ENCODE assay signal across 9 cellular contexts in genomic region chr1:27137544-27138075, GRCh38. TPM values are rescaled to one million over a fixed set of nuclear protein-coding genes. Genes with fewer than 3 reads are reported as not detected.
DNase-seq lines count a peak whose midpoint lies in the region; ATAC-seq, FAIRE-seq and TF ChIP-seq lines count a peak whose summit lies in the region.
"Had no signal": no experiment of that assay in that cellular context is flagged by ENCODE, and none has a peak within 500 bp of the region (broad histone marks: within the 10 kb centered on the region; RNA-seq: fewer than 3 reads in every experiment).

No MANE protein-coding gene starts in this region.

- TF ChIP-seq CTCF in A673 (conservative IDR thresholded peaks at IDR 0.05; ENCODE audit: low read depth, low read length): no peak

- no peaks in the 10 kb centered on the region for H3K4me1 ChIP-seq in A673 (ENCODE audit: insufficient read depth, low read length, poor library complexity, severe bottlenecking)

- intact Hi-C loops in left colon (cut with DNase I, micrococcal nuclease) (no loop called here), A673 (cut with micrococcal nuclease; ENCODE audit: unreplicated experiment) (no loop called here)

- no peak overlapping the region for H3K4me3 ChIP-seq in A673 (ENCODE audit: low read depth, low read length, poor library complexity, severe bottlenecking)

- no peaks in the 10 kb centered on the region for H3K27me3 Mint-ChIP-seq in activated naive CD8-positive, alpha-beta T cell treated with anti-CD3 and anti-CD28 coated beads, Interleukin-2, amount 10 ng/mL, durations not matched to agents 7 days and 5 days

- no peak for FAIRE-seq in urothelium cell line (lab: Jason Lieb, UNC)

- peak; percentile 18 for ATAC-seq in activated naive CD8-positive, alpha-beta T cell treated with anti-CD3 and anti-CD28 coated beads, Interleukin-2, amount 10 ng/mL, durations not matched to agents 7 days and 5 days (ENCODE audit: low read depth)
- ATAC-seq in left colon: peak; percentile 57
- peak; percentile 38 for ATAC-seq in stimulated activated naive CD8-positive, alpha-beta T cell treated with anti-CD3 and anti-CD28 coated beads, Interleukin-15, Interleukin-2, amounts not matched to agents 100 U/mL and 50 U/mL, for 24 hours

- H3K27ac ChIP-seq in A673 (ENCODE audit: low read depth, low read length, poor library complexity, severe bottlenecking): no peak overlapping the region

- DNase-seq in NK-92 treated with Interleukin-12 subunit alpha and Interleukin-12 subunit beta, amount 100 ng/mL, for 24 hours (lab: John Stamatoyannopoulos, UW): peak; percentile 78
- DNase-seq in NK-92 (lab: John Stamatoyannopoulos, UW; ENCODE audit: unreplicated experiment): no peak
- no peak for DNase-seq in activated naive CD8-positive, alpha-beta T cell treated with anti-CD3 and anti-CD28 coated beads, Interleukin-2, amount 10 ng/mL, durations not matched to agents 7 days and 5 days
- DNase-seq in left colon: peak; percentile 61 to 67
- no peak for DNase-seq in stimulated activated naive CD8-positive, alpha-beta T cell treated with anti-CD3 and anti-CD28 coated beads, Interleukin-15, Interleukin-2, amounts not matched to agents 100 U/mL and 50 U/mL, for 24 hours
- no peak for DNase-seq in NCI-H82 treated with DMSO at 0.1 percent for 48 hours (lab: John Stamatoyannopoulos, UW; ENCODE audit: unreplicated experiment)
- no peak for DNase-seq in A673 (ENCODE audit: low spot score)
- no peak for DNase-seq in urothelium cell line (ENCODE audit: low spot score)
- DNase-seq: ACHN had no signal

- H3K4me3 Mint-ChIP-seq in activated naive CD8-positive, alpha-beta T cell treated with anti-CD3 and anti-CD28 coated beads, Interleukin-2, amount 10 ng/mL, durations not matched to agents 7 days and 5 days: peak overlapping the region; percentile 92

- no peaks in the 10 kb centered on the region for H3K36me3 ChIP-seq in A673 (ENCODE audit: insufficient read depth, low read length, poor library complexity, severe bottlenecking)

- CTCF ChIA-PET in A673 (lab: Charles Lee): no interaction called here

- BruUV-seq in A673 (replicated peaks; lab: Mats Ljungman, UMichigan): no TSS peak

- no peaks in the 10 kb centered on the region for H3K27me3 ChIP-seq in A673 (replicated peaks; ENCODE audit: insufficient read depth, low read depth, low read length, poor library complexity)

- H3K4me1 Mint-ChIP-seq in activated naive CD8-positive, alpha-beta T cell treated with anti-CD3 and anti-CD28 coated beads, Interleukin-2, amount 10 ng/mL, durations not matched to agents 7 days and 5 days: peaks cover 42% of the 10 kb centered on the region

- POLR2A ChIA-PET in activated naive CD8-positive, alpha-beta T cell treated with anti-CD3 and anti-CD28 coated beads, Interleukin-2, amount 10 ng/mL, durations not matched to agents 7 days and 5 days (lab: Charles Lee): interaction anchor here (0.7 to 10.7 kb wide), 6 partner anchors 14 to 91 kb away, joined by 3 to 127 read pairs (median 6); partner anchors contain the start of gene SLC9A1
- POLR2A ChIA-PET in A673 (lab: Charles Lee; ENCODE audit: low non-redundant PET): interaction anchor here (0.6 kb wide), 1 partner anchor 10 kb away, joined by 3 read pairs; no protein-coding TSS in a partner anchor

- H3K36me3 Mint-ChIP-seq in activated naive CD8-positive, alpha-beta T cell treated with anti-CD3 and anti-CD28 coated beads, Interleukin-2, amount 10 ng/mL, durations not matched to agents 7 days and 5 days: peaks cover 11% of the 10 kb centered on the region

- peak overlapping the region; percentile 100 for H3K27ac Mint-ChIP-seq in activated naive CD8-positive, alpha-beta T cell treated with anti-CD3 and anti-CD28 coated beads, Interleukin-2, amount 10 ng/mL, durations not matched to agents 7 days and 5 days

- no peaks in the 10 kb centered on the region for H3K9me3 Mint-ChIP-seq in activated naive CD8-positive, alpha-beta T cell treated with anti-CD3 and anti-CD28 coated beads, Interleukin-2, amount 10 ng/mL, durations not matched to agents 7 days and 5 days

- H3K9me3 ChIP-seq in A673 (ENCODE audit: low read depth, low read length, poor library complexity, severe bottlenecking): no peaks in the 10 kb centered on the region

RNA-seq across cellular contexts. Expression of gene SLC9A1, which starts 17.3 kb away (rescaled TPM):
- total RNA-seq in activated naive CD8-positive, alpha-beta T cell treated with anti-CD3 and anti-CD28 coated beads, Interleukin-2, amount 10 ng/mL, durations not matched to agents 7 days and 5 days: 10 to 100 TPM; 23.7 to 24.5 TPM
- total RNA-seq in left colon (100 to 1,000 TPM; 122 to 131 TPM), A673 (2021) (27.0 and 30.2 TPM in 2 replicates)

Comparison
In these comparisons a context has a peak if more than half of its experiments do, and no peak if none do; other contexts are left out.
1. DNase-seq: peak in NK-92 treated with Interleukin-12 subunit alpha and Interleukin-12 subunit beta, amount 100 ng/mL, for 24 hours (single experiment) and left colon (2 of 2); none in NK-92 (single experiment), activated naive CD8-positive, alpha-beta T cell treated with anti-CD3 and anti-CD28 coated beads, Interleukin-2, amount 10 ng/mL, durations not matched to agents 7 days and 5 days (single experiment), stimulated activated naive CD8-positive, alpha-beta T cell treated with anti-CD3 and anti-CD28 coated beads, Interleukin-15, Interleukin-2, amounts not matched to agents 100 U/mL and 50 U/mL, for 24 hours (single experiment), NCI-H82 treated with DMSO at 0.1 percent for 48 hours (single experiment), A673 (single experiment) and urothelium cell line (single experiment).
2. Peak in every context shown above with its lines, with median percentiles within 50 percentile points of each other: ATAC-seq.